9 cellular contexts compared by ENCODE assay signal in the genomic region with DNA sequence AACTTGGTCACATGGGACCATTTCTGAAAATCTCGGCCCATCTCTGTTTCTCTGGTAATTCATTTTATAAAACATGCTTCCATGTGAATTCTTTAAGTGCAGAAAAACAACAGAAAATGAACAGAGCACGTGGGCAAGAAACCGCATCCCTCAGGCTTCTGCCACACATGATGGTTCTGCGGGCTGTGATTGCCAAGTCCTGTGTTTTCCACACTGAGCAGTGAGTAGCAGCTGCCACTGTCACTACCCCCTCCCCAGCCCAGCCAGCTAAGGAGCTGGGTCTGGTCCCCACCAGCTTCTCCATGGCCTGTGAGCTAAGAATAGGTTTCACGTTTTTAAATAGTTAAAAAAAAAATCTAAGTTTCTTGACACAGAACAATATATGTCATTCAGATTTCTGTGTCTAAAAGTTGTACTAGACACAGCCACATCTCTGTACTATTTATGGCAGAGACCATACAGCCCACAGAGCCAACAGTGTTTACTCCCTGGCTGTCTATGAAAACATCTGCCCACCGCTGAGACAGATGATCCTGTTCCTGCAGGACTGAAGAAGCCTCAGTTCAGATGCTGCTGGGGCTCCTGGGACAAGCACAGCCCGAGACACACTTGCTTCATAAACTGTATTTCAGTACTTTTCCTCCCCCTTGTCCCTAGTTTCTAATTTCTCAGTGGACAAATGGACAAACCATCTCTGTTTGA. TPM values are rescaled to one million over a fixed set of nuclear protein-coding genes. Genes with fewer than 3 reads are reported as not detected.
DNase-seq lines count a peak whose midpoint lies in the region; ATAC-seq and TF ChIP-seq lines count a peak whose summit lies in the region.
"Had no signal": no experiment of that assay in that cellular context is flagged by ENCODE, and none has a peak within 500 bp of the region (broad histone marks: within the 10 kb centered on the region; RNA-seq: fewer than 3 reads in every experiment).

No MANE protein-coding gene starts in this region.

- no peak for TF ChIP-seq CTCF in CD4-positive, alpha-beta T cell (IDR thresholded peaks at IDR 0.05)
- TF ChIP-seq CTCF in endodermal cell (conservative IDR thresholded peaks at IDR 0.05) (no peak), neural progenitor cell (IDR thresholded peaks at IDR 0.05) (no peak)

- H3K79me2 ChIP-seq in neural progenitor cell (ENCODE audit: low read depth), result peaks cover 44% of the 10 kb centered on the region

- H3K4me1 Mint-ChIP-seq in CD4-positive, alpha-beta T cell (ENCODE audit: low read depth), result peaks cover 22% of the 10 kb centered on the region
- H3K4me1 Mint-ChIP-seq in endodermal cell, result peaks cover 3% of the 10 kb centered on the region
- peaks cover 8% of the 10 kb centered on the region for H3K4me1 Mint-ChIP-seq in neural progenitor cell

- peaks cover 11% of the 10 kb centered on the region for H3K4me1 ChIP-seq in endodermal cell (ENCODE audit: control insufficient read depth, insufficient read depth, low read length)
- no peaks in the 10 kb centered on the region for H3K4me1 ChIP-seq in neural progenitor cell

- no peak overlapping the region for H3K4me3 Mint-ChIP-seq in CD4-positive, alpha-beta T cell
- no peak overlapping the region for H3K4me3 Mint-ChIP-seq in endodermal cell
- no peak overlapping the region for H3K4me3 Mint-ChIP-seq in neural progenitor cell
- H3K4me3 Mint-ChIP-seq: stimulated activated naive B cell treated with anti-CD40 and anti-IgM and Interleukin-4, amounts not matched to agents 10 μg/mL and 1 μg/mL and 100 μg/mL, for 72 hours had no signal

- H3K4me2 ChIP-seq in neural progenitor cell, result no peak overlapping the region

- no peaks in the 10 kb centered on the region for H3K27me3 Mint-ChIP-seq in CD4-positive, alpha-beta T cell
- H3K27me3 Mint-ChIP-seq in endodermal cell (ENCODE audit: insufficient read depth) (no peaks in the 10 kb centered on the region), neural progenitor cell (ENCODE audit: insufficient read depth, low read depth) (peaks cover 8% of the 10 kb centered on the region)
- H3K27me3 Mint-ChIP-seq: stimulated activated naive B cell treated with anti-CD40 and anti-IgM and Interleukin-4, amounts not matched to agents 10 μg/mL and 1 μg/mL and 100 μg/mL, for 72 hours had no signal

- intact Hi-C loops in CD4-positive, alpha-beta T cell (cut with DNase I, micrococcal nuclease), result no loop called here

- peaks cover 80% of the 10 kb centered on the region for H3K36me3 ChIP-seq in endodermal cell (ENCODE audit: control insufficient read depth, insufficient read depth, low read length)
- H3K36me3 ChIP-seq in neural progenitor cell, result peaks cover 4% of the 10 kb centered on the region

- H3K27ac Mint-ChIP-seq in CD4-positive, alpha-beta T cell, result peak overlapping the region; percentile 40
- H3K27ac Mint-ChIP-seq in endodermal cell (no peak overlapping the region), neural progenitor cell (peak overlapping the region; percentile 46)
- H3K27ac Mint-ChIP-seq: stimulated activated naive B cell treated with anti-CD40 and anti-IgM and Interleukin-4, amounts not matched to agents 10 μg/mL and 1 μg/mL and 100 μg/mL, for 72 hours had no signal

- DNase-seq in CD4-positive, alpha-beta T cell, result no peak
- DNase-seq in NCI-H1694 treated with DMSO at 0.1 percent for 48 hours (lab: John Stamatoyannopoulos, UW) (peak; percentile 12), endodermal cell (no peak), neural progenitor cell (ENCODE audit: low spot score) (no peak), hepatic stellate cell (ENCODE audit: low spot score) (no peak), RPMI8226 (no peak)
- DNase-seq: stimulated activated naive B cell treated with anti-CD40 and anti-IgM and Interleukin-4, amounts not matched to agents 10 μg/mL and 1 μg/mL and 100 μg/mL, for 72 hours had no signal

- H3K27ac ChIP-seq in CD4-positive, alpha-beta T cell (ENCODE audit: low read depth, low read length), result no peak overlapping the region
- H3K27ac ChIP-seq in endodermal cell (ENCODE audit: low read depth, low read length) (peak overlapping the region; percentile 16), neural progenitor cell (no peak overlapping the region)

- no peak overlapping the region for H2AFZ ChIP-seq in neural progenitor cell (replicated peaks)

- CTCF ChIA-PET in CD4-positive, alpha-beta T cell (lab: Charles Lee), result interaction anchor here (2.2 kb wide), 1 partner anchor 42 kb away, joined by 5 read pairs; no protein-coding TSS in a partner anchor

- POLR2A ChIA-PET in CD4-positive, alpha-beta T cell (lab: Charles Lee), result no interaction called here

- no peaks in the 10 kb centered on the region for H3K9me3 Mint-ChIP-seq in CD4-positive, alpha-beta T cell
- H3K9me3 Mint-ChIP-seq in endodermal cell (no peaks in the 10 kb centered on the region), neural progenitor cell (no peaks in the 10 kb centered on the region)
- H3K9me3 Mint-ChIP-seq: stimulated activated naive B cell treated with anti-CD40 and anti-IgM and Interleukin-4, amounts not matched to agents 10 μg/mL and 1 μg/mL and 100 μg/mL, for 72 hours had no signal

- H4K20me1 ChIP-seq in neural progenitor cell (ENCODE audit: low read depth), result peaks cover 83% of the 10 kb centered on the region

- ATAC-seq in CD4-positive, alpha-beta T cell (ENCODE audit: poor library complexity), result peak; percentile 13
- ATAC-seq in HG02759 (IDR thresholded peaks at IDR 0.05; ENCODE audit: unreplicated experiment), result no peak
- ATAC-seq in HG03521 (IDR thresholded peaks at IDR 0.05; ENCODE audit: unreplicated experiment), result no peak
- ATAC-seq: stimulated activated naive B cell treated with anti-CD40 and anti-IgM and Interleukin-4, amounts not matched to agents 10 μg/mL and 1 μg/mL and 100 μg/mL, for 72 hours had no signal

- H3K36me3 Mint-ChIP-seq in CD4-positive, alpha-beta T cell (ENCODE audit: low read depth), result peaks cover 74% of the 10 kb centered on the region
- H3K36me3 Mint-ChIP-seq in endodermal cell (ENCODE audit: low read depth) (peaks cover 71% of the 10 kb centered on the region), neural progenitor cell (peaks cover 27% of the 10 kb centered on the region)

- H3K4me3 ChIP-seq in endodermal cell (ENCODE audit: low read length) (no peak overlapping the region), neural progenitor cell (no peak overlapping the region)

- H3K9ac ChIP-seq in endodermal cell (ENCODE audit: extremely low read depth, low read length, poor library complexity, severe bottlenecking) (no peak overlapping the region), neural progenitor cell (no peak overlapping the region)

- peaks cover 50% of the 10 kb centered on the region for H3F3A ChIP-seq in neural progenitor cell (ENCODE audit: low read depth)

- 97 to 98% methylated on average over 6 to 7 of the region's 7 CpGs for WGBS in endodermal cell (ENCODE audit: insufficient coverage in 1 of 2, insufficient read length in 1 of 2), 2 experiments

- no peaks in the 10 kb centered on the region for H3K27me3 ChIP-seq in CD4-positive, alpha-beta T cell (ENCODE audit: control insufficient read depth, insufficient read depth, low read length)
- H3K27me3 ChIP-seq in endodermal cell (ENCODE audit: control insufficient read depth, insufficient read depth, low read length, poor library complexity, severe bottlenecking) (no peaks in the 10 kb centered on the region), neural progenitor cell (no peaks in the 10 kb centered on the region)

- no peaks in the 10 kb centered on the region for H3K9me3 ChIP-seq in CD4-positive, alpha-beta T cell (ENCODE audit: control insufficient read depth, low read length)
- H3K9me3 ChIP-seq in endodermal cell (ENCODE audit: control insufficient read depth, low read length) (no peaks in the 10 kb centered on the region), neural progenitor cell (ENCODE audit: low read depth) (no peaks in the 10 kb centered on the region)

RNA-seq across cellular contexts. Expression of gene USP22, which starts 41.5 kb away (rescaled TPM):
- total RNA-seq in CD4-positive, alpha-beta T cell, result 100 to 1,000 TPM; 194 to 217 TPM
- total RNA-seq in endodermal cell (100 to 1,000 TPM; 379 to 396 TPM), neural progenitor cell (ENCODE audit: low replicate concordance) (192 and 244 TPM in 2 replicates)
- polyA plus RNA-seq in endodermal cell (2013, experiment 1 of 2), result 222 TPM
- 219 TPM for polyA plus RNA-seq in endodermal cell (2013, experiment 2 of 2)
